ENCODE assay signal across 31 cellular contexts in genomic region chr16:75997606-75998005, GRCh38.
"Had no signal": no experiment of that assay in that cellular context is flagged by ENCODE, and none has a peak within 500 bp of the region (broad histone marks: within the 10 kb centered on the region; RNA-seq: fewer than 3 reads in every experiment).

No MANE protein-coding gene starts in this region.

- H3K36me3 ChIP-seq: left lung, lower lobe of right lung, neural progenitor cell, neutrophil, right atrium auricular region, right lobe of liver, stomach, thyroid gland, transverse colon, upper lobe of left lung, vagina had no signal

- H3K4me1 Mint-ChIP-seq: immature natural killer cell; mesothelial cell of epicardium; naive B cell; natural killer cell; nephron progenitor cell; neural progenitor cell; stimulated activated memory B cell treated with anti-CD40 and anti-IgM and Interleukin-4, amounts not matched to agents 10 μg/mL and 1 μg/mL and 100 μg/mL, for 72 hours had no signal

- ATAC-seq: left colon; left lung; lower lobe of right lung; natural killer cell; psoas muscle; right lobe of liver; stimulated activated memory B cell treated with anti-CD40 and anti-IgM and Interleukin-4, amounts not matched to agents 10 μg/mL and 1 μg/mL and 100 μg/mL, for 72 hours; stimulated activated naive CD8-positive, alpha-beta T cell treated with anti-CD3 and anti-CD28 coated beads, Interleukin-15, Interleukin-2, amounts not matched to agents 100 U/mL and 50 U/mL, for 24 hours had no signal

- H3K27ac ChIP-seq: left lung, lower lobe of right lung, neural progenitor cell, neutrophil, parathyroid adenoma, psoas muscle, right atrium auricular region, right lobe of liver, stomach, testis, thyroid gland, transverse colon, upper lobe of left lung, vagina had no signal

- H3K9me3 ChIP-seq: lower lobe of right lung, neutrophil, psoas muscle, right atrium auricular region, right lobe of liver, testis, thyroid gland, transverse colon, upper lobe of left lung, vagina had no signal

- H3K9ac ChIP-seq: neural progenitor cell, parathyroid adenoma had no signal

- H3K4me3 Mint-ChIP-seq: immature natural killer cell; mesothelial cell of epicardium; natural killer cell; nephron progenitor cell; neural progenitor cell; stimulated activated memory B cell treated with anti-CD40 and anti-IgM and Interleukin-4, amounts not matched to agents 10 μg/mL and 1 μg/mL and 100 μg/mL, for 72 hours had no signal

- DNase-seq: hypothalamus; immature natural killer cell; kidney; left colon; left lung; lower lobe of right lung; mesendoderm; naive B cell; natural killer cell; nephron progenitor cell; occipital lobe; psoas muscle; right lobe of liver; stimulated activated CD4-positive, alpha-beta T cell treated with anti-CD3 and anti-CD28 coated beads, Interleukin-1b, Interleukin-23, amount 100 ng/mL, for 48 hours; stimulated activated CD4-positive, alpha-beta T cell treated with anti-CD3 and anti-CD28 coated beads, Interleukin-2, amount 100 ng/mL, for 48 hours; stimulated activated CD4-positive, alpha-beta T cell treated with anti-CD3 and anti-CD28 coated beads, Interleukin-4, amount 100 ng/mL, for 4 hours; stimulated activated CD8-positive, alpha-beta memory T cell treated with anti-CD3 and anti-CD28 coated beads, Interleukin-4, amount 100 ng/mL, for 48 hours; stimulated activated naive CD8-positive, alpha-beta T cell treated with anti-CD3 and anti-CD28 coated beads, Interleukin-15, Interleukin-2, amounts not matched to agents 100 U/mL and 50 U/mL, for 24 hours; stomach; testis; thyroid gland; transverse colon; upper lobe of left lung had no signal

- H3K27me3 ChIP-seq: left lung, neural progenitor cell, neutrophil, right atrium auricular region, right lobe of liver, stomach, testis, thyroid gland, transverse colon, upper lobe of left lung, vagina had no signal

- H3K4me1 ChIP-seq: left lung, lower lobe of right lung, neural progenitor cell, parathyroid adenoma, psoas muscle, right atrium auricular region, right lobe of liver, stomach, testis, thyroid gland, transverse colon, upper lobe of left lung, vagina had no signal

- H3K27me3 Mint-ChIP-seq: naive B cell; stimulated activated memory B cell treated with anti-CD40 and anti-IgM and Interleukin-4, amounts not matched to agents 10 μg/mL and 1 μg/mL and 100 μg/mL, for 72 hours had no signal

- H3K4me2 ChIP-seq: neural progenitor cell, smooth muscle cell had no signal

- H3K79me2 ChIP-seq: parathyroid adenoma had no signal

- H3K36me3 Mint-ChIP-seq: immature natural killer cell; mesothelial cell of epicardium; naive B cell; natural killer cell; neural progenitor cell; stimulated activated memory B cell treated with anti-CD40 and anti-IgM and Interleukin-4, amounts not matched to agents 10 μg/mL and 1 μg/mL and 100 μg/mL, for 72 hours had no signal

- H2AFZ ChIP-seq: neural progenitor cell, parathyroid adenoma had no signal

- H3K9me3 Mint-ChIP-seq: mesothelial cell of epicardium, nephron progenitor cell, neural progenitor cell had no signal

- H3K27ac Mint-ChIP-seq: immature natural killer cell; mesothelial cell of epicardium; naive B cell; natural killer cell; nephron progenitor cell; neural progenitor cell; stimulated activated memory B cell treated with anti-CD40 and anti-IgM and Interleukin-4, amounts not matched to agents 10 μg/mL and 1 μg/mL and 100 μg/mL, for 72 hours had no signal

- H3K4me3 ChIP-seq: left lung, lower lobe of right lung, neural progenitor cell, psoas muscle, right atrium auricular region, right lobe of liver, smooth muscle cell, stomach, testis, thyroid gland, transverse colon, upper lobe of left lung, vagina had no signal
